Comparison of ENCODE assay signal across 24 cellular contexts in genomic region chr10:108782411-108782810, GRCh38.
A peak's percentile ranks its signal among the peaks of the same experiment; 100 is the strongest.
DNase-seq lines count a peak whose midpoint lies in the region; ATAC-seq, FAIRE-seq and TF ChIP-seq lines count a peak whose summit lies in the region.
"Had no signal": no experiment of that assay in that cellular context is flagged by ENCODE, and none has a peak within 500 bp of the region (broad histone marks: within the 10 kb centered on the region; RNA-seq: fewer than 3 reads in every experiment).

No MANE protein-coding gene starts in this region.

- H3K36me3 Mint-ChIP-seq in astrocyte (ENCODE audit: low read depth, unreplicated experiment) (peaks cover 2% of the 10 kb centered on the region), T-cell (no peaks in the 10 kb centered on the region)
- H3K36me3 Mint-ChIP-seq: CD14-positive monocyte had no signal

- no peaks in the 10 kb centered on the region for H3K9me3 ChIP-seq in astrocyte (ENCODE audit: insufficient read depth, low read depth, low read length)
- peaks cover 0 to 37% (median 22%) of the 10 kb centered on the region in 8 donors for H3K9me3 ChIP-seq in spleen
- H3K9me3 ChIP-seq: MG63 had no signal

- peaks cover under 1% of the 10 kb centered on the region for H3K4me1 ChIP-seq in astrocyte (ENCODE audit: insufficient read depth, low read length)
- H3K4me1 ChIP-seq in spleen, result no peaks in the 10 kb centered on the region

- H3K79me2 ChIP-seq in astrocyte (ENCODE audit: insufficient read depth, low read length), result no peaks in the 10 kb centered on the region

- H4K20me1 ChIP-seq in astrocyte (ENCODE audit: insufficient read depth, low read length), result no peaks in the 10 kb centered on the region

- no peak for TF ChIP-seq POLR2A in spleen (IDR thresholded peaks at IDR 0.05)

- H3K4me1 Mint-ChIP-seq in astrocyte (ENCODE audit: low read depth, unreplicated experiment), result peaks cover 11% of the 10 kb centered on the region
- no peaks in the 10 kb centered on the region for H3K4me1 Mint-ChIP-seq in T-cell
- H3K4me1 Mint-ChIP-seq: B cell, CD14-positive monocyte, GM23338 had no signal

- FAIRE-seq in astrocyte (lab: Jason Lieb, UNC), result no peak
- FAIRE-seq: D721Med, GM12891 had no signal

- no peak overlapping the region for H3K4me2 ChIP-seq in astrocyte (ENCODE audit: low read length)
- H3K4me2 ChIP-seq: GM23338 had no signal

- no peak overlapping the region for H3K4me3 Mint-ChIP-seq in astrocyte (ENCODE audit: unreplicated experiment)
- H3K4me3 Mint-ChIP-seq in T-cell, result no peak overlapping the region
- H3K4me3 Mint-ChIP-seq: B cell, CD14-positive monocyte, GM23338 had no signal

- H3K9me3 Mint-ChIP-seq in astrocyte (ENCODE audit: unreplicated experiment) (peaks cover 16% of the 10 kb centered on the region), T-cell (peaks cover 20 to 24% (median 20%) of the 10 kb centered on the region in 3 donors)

- H3K27ac Mint-ChIP-seq in astrocyte (ENCODE audit: unreplicated experiment), result no peak overlapping the region
- H3K27ac Mint-ChIP-seq in T-cell, result no peak overlapping the region
- H3K27ac Mint-ChIP-seq: B cell, CD14-positive monocyte, GM23338 had no signal

- no peaks in the 10 kb centered on the region for H3K27me3 Mint-ChIP-seq in astrocyte (ENCODE audit: low read depth, unreplicated experiment)
- H3K27me3 Mint-ChIP-seq in T-cell, result no peaks in the 10 kb centered on the region
- H3K27me3 Mint-ChIP-seq: B cell had no signal

- H3K4me3 ChIP-seq in astrocyte (ENCODE audit: insufficient read depth, low read depth, low read length) (no peak overlapping the region), spleen (no peak overlapping the region)
- H3K4me3 ChIP-seq: GM23338, MG63 had no signal

- POLR2A ChIA-PET in T-cell (lab: Charles Lee), result no interaction called here

- no peak overlapping the region for H3K9ac ChIP-seq in astrocyte (ENCODE audit: low read length)

- CTCF ChIA-PET in T-cell (lab: Charles Lee), result no interaction called here

- intact Hi-C loops in spleen (cut with DNase I; ENCODE audit: low total_unique reads), result no loop called here

- WGBS in spleen, 5 donors, result 54 to 70% (median 63%) methylated on average over 3 of the region's 3 CpGs

- peak; percentile 31 for DNase-seq in A172 (ENCODE audit: low spot score)
- DNase-seq in ELR (ENCODE audit: low read depth), result peak; percentile 71
- DNase-seq in OCI-M1 (lab: John Stamatoyannopoulos, UW), result peak; percentile 45
- DNase-seq in astrocyte (ENCODE audit: low read depth), result peak; percentile 43
- no peak for DNase-seq in H4 (ENCODE audit: low spot score)
- DNase-seq in T-cell, result no peak
- no peak for DNase-seq in spleen
- DNase-seq: 8988T, Kasumi-1, MG63, NCI-H1417, NCI-H1694 treated with DMSO at 0.1 percent for 48 hours, NCI-H2081 treated with DMSO at 0.1 percent for 48 hours, NCI-H446, NCI-H526, Right ventricle myocardium superior, SW 1271 had no signal

- ATAC-seq in T-cell (replicated peaks in 1 of 4), result no peak
- ATAC-seq in GM21737 (IDR thresholded peaks at IDR 0.05; ENCODE audit: unreplicated experiment), result no peak
- ATAC-seq: GM23338, HCT116 had no signal

- H2AFZ ChIP-seq in astrocyte (ENCODE audit: low read depth, low read length), result no peak overlapping the region
- H2AFZ ChIP-seq: GM23338 had no signal

- TF ChIP-seq CTCF in astrocyte (IDR thresholded peaks at IDR 0.05; ENCODE audit: insufficient read depth, low read depth, low read length) (no peak), spleen (IDR thresholded peaks at IDR 0.05 in 8 of 11, conservative IDR thresholded peaks at IDR 0.05 in 3 of 11) (no peak)

- H3K27ac ChIP-seq in astrocyte (ENCODE audit: low read depth, low read length) (no peak overlapping the region), spleen (no peak overlapping the region)

- no peaks in the 10 kb centered on the region for H3K27me3 ChIP-seq in astrocyte (ENCODE audit: insufficient read depth, low read length)
- H3K27me3 ChIP-seq in spleen (replicated peaks in 1 of 7), result no peaks in the 10 kb centered on the region
- H3K27me3 ChIP-seq: MG63 had no signal

- H3K36me3 ChIP-seq in astrocyte (ENCODE audit: insufficient read depth, low read length) (no peaks in the 10 kb centered on the region), spleen (no peaks in the 10 kb centered on the region)
- H3K36me3 ChIP-seq: MG63 had no signal

Comparison
In these comparisons a context has a peak if more than half of its experiments do, and no peak if none do; other contexts are left out.
1. DNase-seq: peak in A172 (single experiment), ELR (single experiment), OCI-M1 (single experiment) and astrocyte (single experiment); none in H4 (single experiment), T-cell (0 of 34) and spleen (single experiment).